Comparison of ENCODE assay signal across 36 cellular contexts in genomic region chr11:116963813-116964212, GRCh38.
"Had no signal": no experiment of that assay in that cellular context is flagged by ENCODE, and none has a peak within 500 bp of the region (broad histone marks: within the 10 kb centered on the region; RNA-seq: fewer than 3 reads in every experiment).

No MANE protein-coding gene starts in this region.

- ATAC-seq: activated T-cell treated with anti-CD3 and anti-CD28 coated beads, Interleukin-2, amount 50 U/mL, for 72 hours; activated T-helper 17 cell treated with anti-CD3 and anti-CD28 coated beads, Interleukin-2, amount 50 U/mL, for 72 hours; PC-3; Right ventricle myocardium inferior; SK-N-SH treated with all-trans-retinoic acid at 6 μM for 48 hours; T-cell had no signal

- H3K4me3 ChIP-seq: cardiac muscle cell, Peyer's patch had no signal

- H3K9me3 ChIP-seq: Peyer's patch had no signal

- DNase-seq: activated CD4-positive, alpha-beta memory T cell treated with anti-CD3 and anti-CD28 coated beads, Interleukin-2, amount 10 ng/mL, durations not matched to agents 7 days and 5 days; activated CD4-positive, alpha-beta T cell treated with anti-CD3 and anti-CD28 coated beads for 1 hour; activated CD4-positive, alpha-beta T cell treated with anti-CD3 and anti-CD28 coated beads for 48 hours; activated CD4-positive, CD25-positive, alpha-beta regulatory T cell; activated CD8-positive, alpha-beta memory T cell treated with anti-CD3 and anti-CD28 coated beads for 24 hours; activated effector memory CD4-positive, alpha-beta T cell treated with anti-CD3 and anti-CD28 coated beads, Interleukin-2, amount 50 U/mL, for 16 hours; activated naive CD4-positive, alpha-beta T cell; activated naive CD4-positive, alpha-beta T cell treated with anti-CD3 and anti-CD28 coated beads, Interleukin-2, amount 50 U/mL, for 16 hours; activated naive CD8-positive, alpha-beta T cell treated with anti-CD3 and anti-CD28 coated beads for 36 hours; activated T-cell treated with anti-CD3 and anti-CD28 coated beads, Interleukin-2, amount 50 U/mL, for 1 hour; activated T-cell treated with anti-CD3 and anti-CD28 coated beads, Interleukin-2, amount 50 U/mL, for 72 hours; amniotic stem cell; aorta; Karpas-422; NCI-H1048; NCI-H1105 treated with DMSO at 0.1 percent for 48 hours; NCI-H1436; NCI-H1694; NCI-H1930; NCI-H2081 treated with DMSO at 0.1 percent for 48 hours; NCI-H510A; NCI-H526; NCI-H748 treated with DMSO at 0.1 percent for 48 hours; NK-92 treated with Interleukin-12 subunit alpha and Interleukin-12 subunit beta, amount 100 ng/mL, for 24 hours; PC-3; Peyer's patch; SIG-M5; T-cell; T-helper 2 cell; T-helper 9 cell; WERI-Rb-1 had no signal

- H3K4me3 Mint-ChIP-seq: activated CD4-positive, alpha-beta memory T cell treated with anti-CD3 and anti-CD28 coated beads, Interleukin-2, amount 10 ng/mL, durations not matched to agents 7 days and 5 days; activated naive CD8-positive, alpha-beta T cell treated with anti-CD3 and anti-CD28 coated beads for 36 hours; activated T-cell treated with anti-CD3 and anti-CD28 coated beads, Interleukin-2, amount 50 U/mL, for 72 hours; activated T-helper 17 cell treated with anti-CD3 and anti-CD28 coated beads, Interleukin-2, amount 50 U/mL, for 72 hours; central memory CD8-positive, alpha-beta T cell; T-cell had no signal

- H3K36me3 ChIP-seq: cardiac muscle cell, Peyer's patch, WERI-Rb-1 had no signal

- H3K27ac Mint-ChIP-seq: activated CD4-positive, alpha-beta memory T cell treated with anti-CD3 and anti-CD28 coated beads, Interleukin-2, amount 10 ng/mL, durations not matched to agents 7 days and 5 days; activated naive CD8-positive, alpha-beta T cell treated with anti-CD3 and anti-CD28 coated beads for 36 hours; activated T-cell treated with anti-CD3 and anti-CD28 coated beads, Interleukin-2, amount 50 U/mL, for 72 hours; activated T-helper 17 cell treated with anti-CD3 and anti-CD28 coated beads, Interleukin-2, amount 50 U/mL, for 72 hours; T-cell had no signal

- H3K27me3 Mint-ChIP-seq: activated CD4-positive, alpha-beta memory T cell treated with anti-CD3 and anti-CD28 coated beads, Interleukin-2, amount 10 ng/mL, durations not matched to agents 7 days and 5 days; activated naive CD8-positive, alpha-beta T cell treated with anti-CD3 and anti-CD28 coated beads for 36 hours; activated T-helper 17 cell treated with anti-CD3 and anti-CD28 coated beads, Interleukin-2, amount 50 U/mL, for 72 hours; central memory CD8-positive, alpha-beta T cell; T-cell had no signal

- H3K27me3 ChIP-seq: cardiac muscle cell, Peyer's patch had no signal
